28 cellular contexts compared by ENCODE assay signal in the genomic region with DNA sequence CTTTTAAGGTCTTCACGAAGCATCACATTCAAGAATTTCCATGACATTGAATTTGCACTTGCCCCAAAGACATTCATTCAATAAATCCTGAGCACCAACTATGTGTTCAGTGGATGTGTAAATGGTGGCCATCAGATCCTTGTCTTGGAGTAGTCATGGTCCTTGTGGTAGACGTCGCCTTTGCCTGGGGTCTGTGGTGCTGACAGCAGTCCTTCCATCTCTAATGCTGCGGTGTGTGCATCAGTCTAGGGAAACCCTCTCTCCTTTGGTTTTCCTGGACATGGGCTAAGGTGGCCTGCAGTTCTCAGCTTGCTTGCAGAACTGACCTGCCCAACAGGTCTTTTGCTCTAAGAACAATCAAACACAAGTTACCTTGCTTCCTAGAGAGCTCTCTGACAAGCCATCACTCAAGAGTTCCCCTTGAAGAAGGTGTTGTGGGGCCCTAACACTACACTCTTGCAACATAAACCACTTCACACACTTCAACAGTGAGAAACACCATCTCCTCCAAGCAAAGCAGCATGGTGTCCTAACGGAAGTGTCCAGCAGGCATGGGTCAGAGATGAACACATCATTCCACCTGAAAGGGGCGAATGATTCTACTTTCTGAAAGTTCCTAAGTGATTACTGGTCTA.
DNase-seq lines count a peak whose midpoint lies in the region; ATAC-seq and TF ChIP-seq lines count a peak whose summit lies in the region.
"Had no signal": no experiment of that assay in that cellular context is flagged by ENCODE, and none has a peak within 500 bp of the region (broad histone marks: within the 10 kb centered on the region; RNA-seq: fewer than 3 reads in every experiment).

No MANE protein-coding gene starts in this region.

- no peaks in the 10 kb centered on the region for H3K9me3 ChIP-seq in stomach
- H3K9me3 ChIP-seq: A549; BLaER1 treated with 17β-estradiol and CSF1 and Interleukin-3, amounts not matched to agents 10 nM and 100 nM; Caco-2; SK-N-SH had no signal

- no peak overlapping the region for H3K27ac ChIP-seq in stomach
- H3K27ac ChIP-seq: A549; BLaER1 treated with 17β-estradiol and CSF1 and Interleukin-3, amounts not matched to agents 10 nM and 100 nM had no signal

- H3K27me3 ChIP-seq in stomach: peaks cover 0 to 28% (median 0%) of the 10 kb centered on the region in 3 donors
- H3K27me3 ChIP-seq: BLaER1 treated with 17β-estradiol and CSF1 and Interleukin-3, amounts not matched to agents 10 nM and 100 nM had no signal

- no peaks in the 10 kb centered on the region for H3K36me3 Mint-ChIP-seq in CD14-positive monocyte
- no peaks in the 10 kb centered on the region for H3K36me3 Mint-ChIP-seq in chondrocyte (ENCODE audit: low read depth)
- H3K36me3 Mint-ChIP-seq: CD4-positive, alpha-beta memory T cell had no signal

- H3K4me1 Mint-ChIP-seq in CD14-positive monocyte: no peaks in the 10 kb centered on the region
- no peaks in the 10 kb centered on the region for H3K4me1 Mint-ChIP-seq in chondrocyte (ENCODE audit: low read depth)

- TF ChIP-seq EP300 in stomach (IDR thresholded peaks at IDR 0.05): no peak

- no peak overlapping the region for H3K27ac Mint-ChIP-seq in CD14-positive monocyte
- no peak overlapping the region for H3K27ac Mint-ChIP-seq in chondrocyte (ENCODE audit: unreplicated experiment)
- H3K27ac Mint-ChIP-seq: CD4-positive, alpha-beta memory T cell had no signal

- H3K27me3 Mint-ChIP-seq in CD14-positive monocyte (ENCODE audit: low read depth in 3 of 3) (peaks cover 2 to 17% (median 11%) of the 10 kb centered on the region in 3 donors), chondrocyte (ENCODE audit: low read depth) (peaks cover 11% of the 10 kb centered on the region)

- H3K4me3 ChIP-seq in stomach: no peak overlapping the region
- H3K4me3 ChIP-seq: A549; BLaER1 treated with 17β-estradiol and CSF1 and Interleukin-3, amounts not matched to agents 10 nM and 100 nM; GM12878; K562 had no signal

- no peak for TF ChIP-seq CTCF in CD14-positive monocyte (IDR thresholded peaks at IDR 0.05)
- TF ChIP-seq CTCF in chondrocyte (IDR thresholded peaks at IDR 0.05): no peak
- no peak for TF ChIP-seq CTCF in stomach (IDR thresholded peaks at IDR 0.05)

- TF ChIP-seq POLR2A in stomach (IDR thresholded peaks at IDR 0.05): no peak

- intact Hi-C loops in CD14-positive monocyte (cut with micrococcal nuclease) (no loop called here), stomach (cut with DNase I; ENCODE audit: low total_unique reads) (no loop called here)

- no peak overlapping the region for H3K4me3 Mint-ChIP-seq in CD14-positive monocyte
- no peak overlapping the region for H3K4me3 Mint-ChIP-seq in chondrocyte (ENCODE audit: unreplicated experiment)
- H3K4me3 Mint-ChIP-seq: CD4-positive, alpha-beta memory T cell had no signal

- DNase-seq in CD14-positive monocyte (ENCODE audit: low spot score): peak; percentile 12
- peak; percentile 39 for DNase-seq in chondrocyte (ENCODE audit: low spot score)
- DNase-seq in mesenteric fat pad (ENCODE audit: low spot score): peak; percentile 49
- peak; percentile 10 for DNase-seq in stomach
- no peak for DNase-seq in cerebellar nuclear complex (lab: John Stamatoyannopoulos, UW)
- no peak for DNase-seq in NCI-H748 (lab: John Stamatoyannopoulos, UW; ENCODE audit: unreplicated experiment)
- DNase-seq: AML-193; CD4-positive, alpha-beta memory T cell; DMS79; EL; GDM1; Kasumi-1; MV-4-11; NCI-H1105; NCI-H1436 treated with DMSO at 0.1 percent for 48 hours; NCI-H187 treated with DMSO at 0.1 percent for 48 hours; NCI-H2171 treated with DMSO at 0.1 percent for 48 hours; NCI-H345; NCI-H510A treated with DMSO at 0.1 percent for 48 hours; NCI-H774; SK-N-SH had no signal

- no peaks in the 10 kb centered on the region for H3K36me3 ChIP-seq in stomach
- H3K36me3 ChIP-seq: BLaER1 treated with 17β-estradiol and CSF1 and Interleukin-3, amounts not matched to agents 10 nM and 100 nM had no signal

- H3K9me3 Mint-ChIP-seq in CD14-positive monocyte (no peaks in the 10 kb centered on the region), chondrocyte (ENCODE audit: low read depth) (no peaks in the 10 kb centered on the region)

- no peaks in the 10 kb centered on the region for H3K4me1 ChIP-seq in stomach
- H3K4me1 ChIP-seq: A549, Caco-2 had no signal

- ATAC-seq in HG02588 (IDR thresholded peaks at IDR 0.05; ENCODE audit: unreplicated experiment): no peak
- no peak for ATAC-seq in GM21390 (IDR thresholded peaks at IDR 0.05; ENCODE audit: unreplicated experiment)
- ATAC-seq: A549, GM12878, K562 had no signal

- WGBS in stomach, 5 donors: 76 to 95% (median 93%) methylated on average over 5 to 6 of the region's 6 CpGs

Comparison
In these comparisons a context has a peak if more than half of its experiments do, and no peak if none do; other contexts are left out.
1. DNase-seq: peak in CD14-positive monocyte (single experiment), chondrocyte (single experiment), mesenteric fat pad (single experiment) and stomach (single experiment); none in cerebellar nuclear complex (0 of 2) and NCI-H748 (single experiment).